Comparison of ENCODE assay signal across 14 cellular contexts in genomic region chr10:30643800-30644199, GRCh38. TPM values are rescaled to one million over a fixed set of nuclear protein-coding genes. Genes with fewer than 3 reads are reported as not detected.
"Had no signal": no experiment of that assay in that cellular context is flagged by ENCODE, and none has a peak within 500 bp of the region (broad histone marks: within the 10 kb centered on the region; RNA-seq: fewer than 3 reads in every experiment).

No MANE protein-coding gene starts in this region.

RNA-seq across cellular contexts. Expression of gene LYZL2, which starts 14.2 kb away (rescaled TPM):
- total RNA-seq: activated naive CD4-positive, alpha-beta T cell treated with anti-CD3 and anti-CD28 coated beads for 36 hours; activated naive CD8-positive, alpha-beta T cell treated with anti-CD3 and anti-CD28 coated beads for 36 hours; activated T-helper 1 cell treated with anti-CD3 and anti-CD28 coated beads, Interleukin-12 subunit alpha, Interleukin-12 subunit beta, Interleukin-2, Interleukin-4 antibody, amounts not matched to agents 30 ng/mL and 10 ng/mL and 1 ng/mL, durations not matched to agents 14 hours and 24 hours and 36 hours; adrenal gland; astrocyte; breast epithelium; dermis microvascular lymphatic vessel endothelial cell; epithelial cell of proximal tubule; liver; naive thymus-derived CD4-positive, alpha-beta T cell; pancreas; subcutaneous adipose tissue; thyroid gland; urinary bladder had no signal
